21 cellular contexts compared by ENCODE assay signal in the genomic region with DNA sequence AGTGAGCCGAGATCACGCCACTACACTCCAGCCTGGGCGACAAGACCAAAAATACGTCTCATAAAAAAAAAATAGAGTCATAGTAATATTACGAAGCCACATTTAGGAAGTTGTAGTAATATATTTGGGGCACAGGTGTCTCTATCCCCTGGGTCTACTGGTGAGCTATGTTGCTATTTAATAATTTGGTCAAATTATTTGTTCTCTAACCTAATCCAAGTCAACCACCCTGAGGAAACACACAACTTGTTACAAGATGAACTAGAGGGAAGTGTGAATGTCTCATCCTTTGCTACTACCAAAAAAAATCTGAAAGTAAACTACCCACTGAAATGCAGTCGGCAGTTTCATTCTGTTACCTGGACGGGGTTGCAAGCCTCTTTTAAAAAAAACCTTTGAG. TPM values are rescaled to one million over a fixed set of nuclear protein-coding genes. Genes with fewer than 3 reads are reported as not detected.
DNase-seq lines count a peak whose midpoint lies in the region; ATAC-seq, FAIRE-seq and TF ChIP-seq lines count a peak whose summit lies in the region.
"Had no signal": no experiment of that assay in that cellular context is flagged by ENCODE, and none has a peak within 500 bp of the region (broad histone marks: within the 10 kb centered on the region; RNA-seq: fewer than 3 reads in every experiment).

No MANE protein-coding gene starts in this region.

- no peaks in the 10 kb centered on the region for H3K4me1 ChIP-seq in osteoblast (ENCODE audit: insufficient read depth, low read length)
- H3K4me1 ChIP-seq: gastrocnemius medialis, transverse colon had no signal

- H3K27me3 ChIP-seq in GM06990 (replicated peaks; ENCODE audit: control insufficient read depth, insufficient read depth, low read length) (no peaks in the 10 kb centered on the region), osteoblast (ENCODE audit: insufficient read depth, low read length) (no peaks in the 10 kb centered on the region)
- H3K27me3 ChIP-seq: gastrocnemius medialis, transverse colon had no signal

- ATAC-seq in HG02852 (IDR thresholded peaks at IDR 0.05; ENCODE audit: unreplicated experiment) (peak; percentile 45), HG03521 (IDR thresholded peaks at IDR 0.05; ENCODE audit: unreplicated experiment) (peak; percentile 40), GM19455 (IDR thresholded peaks at IDR 0.05; ENCODE audit: unreplicated experiment) (no peak)
- ATAC-seq: activated CD8-positive, alpha-beta T cell treated with anti-CD3 and anti-CD28 coated beads for 36 hours; gastrocnemius medialis had no signal

- H3K4me3 ChIP-seq in GM06990 (replicated peaks; ENCODE audit: low read depth, low read length) (no peak overlapping the region), osteoblast (ENCODE audit: insufficient read depth, low read length) (no peak overlapping the region)
- H3K4me3 ChIP-seq: coronary artery, gastrocnemius medialis, transverse colon had no signal

- DNase-seq in GM06990 (ENCODE audit: extremely low read depth, insufficient read length) (peak; percentile 48), GM19239 (ENCODE audit: insufficient read length, low spot score) (peak; percentile 19), HUDEP-2 (lab: John Stamatoyannopoulos, UW; ENCODE audit: unreplicated experiment in 76 of 76) (no peak), OCI-M2 (lab: John Stamatoyannopoulos, UW; ENCODE audit: unreplicated experiment) (no peak), osteoblast (ENCODE audit: insufficient read length, low spot score, missing footprints) (no peak)
- DNase-seq: activated CD8-positive, alpha-beta T cell treated with anti-CD3 and anti-CD28 coated beads for 36 hours; activated naive CD8-positive, alpha-beta T cell treated with anti-CD3 and anti-CD28 coated beads, Interleukin-2, amount 10 ng/mL, durations not matched to agents 7 days and 5 days; gastrocnemius medialis; NCI-H146; retina; stimulated activated CD4-positive, alpha-beta T cell treated with anti-CD3 and anti-CD28 coated beads, Interleukin-12 subunit alpha, Interleukin-12 subunit beta, amount 100 ng/mL, for 4 hours; stimulated activated naive CD4-positive, alpha-beta T cell; T-helper 1 cell; transverse colon had no signal

- no peaks in the 10 kb centered on the region for H3K79me2 ChIP-seq in osteoblast (ENCODE audit: insufficient read depth, low read length)

- no peak overlapping the region for H3K4me2 ChIP-seq in osteoblast (ENCODE audit: insufficient read depth, low read length)

- peak; percentile 40 for FAIRE-seq in GM19239 (lab: Jason Lieb, UNC)
- FAIRE-seq: HTR-8/SVneo had no signal

- no peak overlapping the region for H3K27ac ChIP-seq in osteoblast (ENCODE audit: low read depth, low read length)
- H3K27ac ChIP-seq: coronary artery, gastrocnemius medialis, transverse colon, VCaP had no signal

- H3K36me3 ChIP-seq in GM06990 (ENCODE audit: control insufficient read depth, insufficient read depth, low read length) = no peaks in the 10 kb centered on the region
- H3K36me3 ChIP-seq in osteoblast (ENCODE audit: insufficient read depth, low read length) = no peaks in the 10 kb centered on the region
- H3K36me3 ChIP-seq: gastrocnemius medialis, transverse colon had no signal

- no peaks in the 10 kb centered on the region for H4K20me1 ChIP-seq in osteoblast (ENCODE audit: insufficient read depth, low read length)

- TF ChIP-seq CTCF in GM06990 (IDR thresholded peaks at IDR 0.05; ENCODE audit: insufficient read depth, low read length, poor library complexity, severe bottlenecking) (no peak), osteoblast (IDR thresholded peaks at IDR 0.05; ENCODE audit: extremely low read depth, low read depth, low read length) (no peak)

- H3K9me3 ChIP-seq in osteoblast (ENCODE audit: low read depth, low read length) = no peaks in the 10 kb centered on the region
- H3K9me3 ChIP-seq: gastrocnemius medialis, transverse colon had no signal

- H2AFZ ChIP-seq in osteoblast (ENCODE audit: low read length) = no peak overlapping the region

RNA-seq across cellular contexts. Expression of gene RGS8, which starts 35.3 kb away (rescaled TPM):
- not detected in 2 replicates for total RNA-seq in osteoblast
- total RNA-seq: activated CD8-positive, alpha-beta T cell treated with anti-CD3 and anti-CD28 coated beads for 36 hours; activated naive CD8-positive, alpha-beta T cell treated with anti-CD3 and anti-CD28 coated beads, Interleukin-2, amount 10 ng/mL, durations not matched to agents 7 days and 5 days; activated T-helper 1 cell treated with anti-CD3 and anti-CD28 coated beads, Interleukin-12 subunit alpha, Interleukin-12 subunit beta, Interleukin-2, Interleukin-4 antibody, amounts not matched to agents 30 ng/mL and 10 ng/mL and 1 ng/mL, durations not matched to agents 14 hours and 24 hours and 36 hours; gastrocnemius medialis had no signal

RNA-seq across cellular contexts. Expression of gene RGS16, which starts 44.9 kb away (rescaled TPM):
- total RNA-seq in osteoblast = under 0.01 and 0.29 TPM in 2 replicates

RNA-seq across cellular contexts. Expression of gene RNASEL, which starts 60.0 kb away (rescaled TPM):
- total RNA-seq in osteoblast = 7.2 and 9.1 TPM in 2 replicates

Comparison
In these comparisons a context has a peak if more than half of its experiments do, and no peak if none do; other contexts are left out.
1. DNase-seq: peak in GM06990 (single experiment) and GM19239 (single experiment); none in HUDEP-2 (0 of 76), OCI-M2 (single experiment) and osteoblast (single experiment).